ENCODE assay signal across 1 cellular context in genomic region chr4:180840142-180840541, GRCh38.
TF ChIP-seq lines count a peak whose summit lies in the region.

No MANE protein-coding gene starts in this region.

TF ChIP-seq in IMR-90, 13 proteins besides CTCF, POLR2A, EP300 and RAD21 (continued from another document):
- no peak for TF ChIP-seq ELK1 (IDR thresholded peaks at IDR 0.05; ENCODE audit: borderline replicate concordance, low read depth, low read length)
- no peak for TF ChIP-seq FOS (IDR thresholded peaks at IDR 0.05; ENCODE audit: low read depth, low read length)
- TF ChIP-seq RFX5 (IDR thresholded peaks at IDR 0.05; ENCODE audit: low read depth, low read length) = no peak
- no peak for TF ChIP-seq MAZ (IDR thresholded peaks at IDR 0.05; ENCODE audit: borderline replicate concordance, low read depth, low read length)
